17 cellular contexts compared by ENCODE assay signal in genomic region chr10:63608511-63608910, GRCh38.
DNase-seq lines count a peak whose midpoint lies in the region; ATAC-seq and TF ChIP-seq lines count a peak whose summit lies in the region.
"Had no signal": no experiment of that assay in that cellular context is flagged by ENCODE, and none has a peak within 500 bp of the region (broad histone marks: within the 10 kb centered on the region; RNA-seq: fewer than 3 reads in every experiment).

No MANE protein-coding gene starts in this region.

- H3K4me3 ChIP-seq in DOHH2 (ENCODE audit: low read length) (peak overlapping the region; percentile 35; the same call in 1 of the 2 replicates), Karpas-422 (ENCODE audit: low read length) (0 out of 2 replicates have a peak overlapping the region, but pooled peaks have one; percentile 24)
- H3K4me3 ChIP-seq: K562 had no signal

- H3K36me3 ChIP-seq in DOHH2 (ENCODE audit: control insufficient read depth, low read length), result no peaks in the 10 kb centered on the region
- no peaks in the 10 kb centered on the region for H3K36me3 ChIP-seq in Karpas-422 (ENCODE audit: insufficient read depth, low read length)
- H3K36me3 ChIP-seq: BE2C had no signal

- H3K9me3 ChIP-seq in DOHH2 (ENCODE audit: control insufficient read depth, insufficient read depth, low read length) (no peaks in the 10 kb centered on the region), Karpas-422 (ENCODE audit: low read length) (no peaks in the 10 kb centered on the region)
- H3K9me3 ChIP-seq: BE2C had no signal

- H3K4me2 ChIP-seq in DOHH2 (ENCODE audit: low read length), result peak overlapping the region; percentile 56
- peak overlapping the region; percentile 57 for H3K4me2 ChIP-seq in Karpas-422 (ENCODE audit: low read depth, low read length, poor library complexity, severe bottlenecking)

- ATAC-seq in HG03520 (IDR thresholded peaks at IDR 0.05; ENCODE audit: unreplicated experiment), result no peak
- ATAC-seq: K562 had no signal

- no peak overlapping the region for H3K9ac ChIP-seq in Karpas-422 (ENCODE audit: low read length)

- H3F3A ChIP-seq in DOHH2 (ENCODE audit: control insufficient read depth, insufficient read depth), result peaks cover 16% of the 10 kb centered on the region

- no peak for TF ChIP-seq CTCF in DOHH2 (IDR thresholded peaks at IDR 0.05; ENCODE audit: low read depth, low read length, poor library complexity, severe bottlenecking)

- H3K79me2 ChIP-seq in DOHH2 (ENCODE audit: control insufficient read depth, low read length) (no peaks in the 10 kb centered on the region), Karpas-422 (ENCODE audit: low read length) (no peaks in the 10 kb centered on the region)

- H3K4me1 ChIP-seq in DOHH2 (ENCODE audit: control insufficient read depth, low read length) (peaks cover 40% of the 10 kb centered on the region), Karpas-422 (ENCODE audit: low read length) (peaks cover 44% of the 10 kb centered on the region)

- H4K20me1 ChIP-seq in DOHH2 (ENCODE audit: control insufficient read depth, insufficient read depth, low read depth, low read length), result no peaks in the 10 kb centered on the region
- H4K20me1 ChIP-seq in Karpas-422 (ENCODE audit: insufficient read depth, low read depth, low read length), result no peaks in the 10 kb centered on the region

- no peak overlapping the region for H2AFZ ChIP-seq in Karpas-422 (ENCODE audit: low read length)

- H3K27me3 ChIP-seq in DOHH2 (ENCODE audit: control insufficient read depth, low read length), result no peaks in the 10 kb centered on the region
- H3K27me3 ChIP-seq in Karpas-422 (ENCODE audit: low read length), result no peaks in the 10 kb centered on the region
- H3K27me3 ChIP-seq: BE2C had no signal

- H3K27ac ChIP-seq in DOHH2 (ENCODE audit: low read depth, low read length), result peak overlapping the region; percentile 40
- no peak overlapping the region for H3K27ac ChIP-seq in Karpas-422 (ENCODE audit: low read length)
- H3K27ac ChIP-seq: HL-60 had no signal

- no peaks in the 10 kb centered on the region for H3K9me2 ChIP-seq in DOHH2 (replicated peaks; ENCODE audit: control insufficient read depth, low read length)
- H3K9me2 ChIP-seq in Karpas-422 (replicated peaks; ENCODE audit: insufficient read depth, low read length), result no peaks in the 10 kb centered on the region

- DNase-seq in Karpas-422, result peak; percentile 68
- peak; percentile 12 for DNase-seq in germinal center (ENCODE audit: low spot score)
- no peak for DNase-seq in cerebellum (ENCODE audit: low spot score)
- DNase-seq in activated T-cell treated with anti-CD3 and anti-CD28 coated beads, Interleukin-2, amount 50 U/mL, for 48 hours, result no peak
- DNase-seq: BE2C; C1 segment of cervical spinal cord; CD4-positive, CD25-positive, alpha-beta regulatory T cell; CD8-positive, alpha-beta memory T cell; COR-L47; DMS 273 treated with DMSO at 0.1 percent for 48 hours; DMS53; DND-41; H9 had no signal

Comparison
In these comparisons a context has a peak if more than half of its experiments do, and no peak if none do; other contexts are left out.
1. DNase-seq: peak in Karpas-422 (single experiment) and germinal center (single experiment); none in cerebellum (single experiment) and activated T-cell treated with anti-CD3 and anti-CD28 coated beads, Interleukin-2, amount 50 U/mL, for 48 hours (0 of 2).